2 cellular contexts compared by ENCODE assay signal in genomic region chr10:50232261-50232639, GRCh38.
TF ChIP-seq lines count a peak whose summit lies in the region.

No MANE protein-coding gene starts in this region.

TF ChIP-seq in A549, 52 proteins besides CTCF, POLR2A, EP300 and RAD21:
- no peak for TF ChIP-seq MAZ (IDR thresholded peaks at IDR 0.05; ENCODE audit: borderline replicate concordance, low read depth, low read length)
- no peak for TF ChIP-seq NR3C1 (IDR thresholded peaks at IDR 0.05)
- no peak for TF ChIP-seq KDM5A (IDR thresholded peaks at IDR 0.05)
- no peak for TF ChIP-seq CBX2 (IDR thresholded peaks at IDR 0.05; ENCODE audit: borderline replicate concordance, low read depth)
- TF ChIP-seq EHF (CRISPR knock-in tag; IDR thresholded peaks at IDR 0.05): no peak
- TF ChIP-seq ESRRA (IDR thresholded peaks at IDR 0.05; ENCODE audit: borderline replicate concordance, low read length): no peak
- TF ChIP-seq MYC (IDR thresholded peaks at IDR 0.05; ENCODE audit: borderline replicate concordance, low read length): no peak
- no peak for TF ChIP-seq FOSL2 (IDR thresholded peaks at IDR 0.05)
- no peak for TF ChIP-seq FOSL2 (CRISPR knock-in tag; IDR thresholded peaks at IDR 0.05)
- TF ChIP-seq ZFP36 (IDR thresholded peaks at IDR 0.05; ENCODE audit: borderline replicate concordance, partially characterized antibody): no peak

TF ChIP-seq in GM12878, 131 proteins besides CTCF, POLR2A, EP300 and RAD21:
- TF ChIP-seq KAT2A (conservative IDR thresholded peaks at IDR 0.05; ENCODE audit: control insufficient read depth, low read depth, low read length) (no peak), SREBF1 (IDR thresholded peaks at IDR 0.05; ENCODE audit: low read length) (no peak), GATAD2B (conservative IDR thresholded peaks at IDR 0.05; ENCODE audit: low read depth) (no peak), MLLT1 (IDR thresholded peaks at IDR 0.05) (no peak)
- TF ChIP-seq, protein P1, sequence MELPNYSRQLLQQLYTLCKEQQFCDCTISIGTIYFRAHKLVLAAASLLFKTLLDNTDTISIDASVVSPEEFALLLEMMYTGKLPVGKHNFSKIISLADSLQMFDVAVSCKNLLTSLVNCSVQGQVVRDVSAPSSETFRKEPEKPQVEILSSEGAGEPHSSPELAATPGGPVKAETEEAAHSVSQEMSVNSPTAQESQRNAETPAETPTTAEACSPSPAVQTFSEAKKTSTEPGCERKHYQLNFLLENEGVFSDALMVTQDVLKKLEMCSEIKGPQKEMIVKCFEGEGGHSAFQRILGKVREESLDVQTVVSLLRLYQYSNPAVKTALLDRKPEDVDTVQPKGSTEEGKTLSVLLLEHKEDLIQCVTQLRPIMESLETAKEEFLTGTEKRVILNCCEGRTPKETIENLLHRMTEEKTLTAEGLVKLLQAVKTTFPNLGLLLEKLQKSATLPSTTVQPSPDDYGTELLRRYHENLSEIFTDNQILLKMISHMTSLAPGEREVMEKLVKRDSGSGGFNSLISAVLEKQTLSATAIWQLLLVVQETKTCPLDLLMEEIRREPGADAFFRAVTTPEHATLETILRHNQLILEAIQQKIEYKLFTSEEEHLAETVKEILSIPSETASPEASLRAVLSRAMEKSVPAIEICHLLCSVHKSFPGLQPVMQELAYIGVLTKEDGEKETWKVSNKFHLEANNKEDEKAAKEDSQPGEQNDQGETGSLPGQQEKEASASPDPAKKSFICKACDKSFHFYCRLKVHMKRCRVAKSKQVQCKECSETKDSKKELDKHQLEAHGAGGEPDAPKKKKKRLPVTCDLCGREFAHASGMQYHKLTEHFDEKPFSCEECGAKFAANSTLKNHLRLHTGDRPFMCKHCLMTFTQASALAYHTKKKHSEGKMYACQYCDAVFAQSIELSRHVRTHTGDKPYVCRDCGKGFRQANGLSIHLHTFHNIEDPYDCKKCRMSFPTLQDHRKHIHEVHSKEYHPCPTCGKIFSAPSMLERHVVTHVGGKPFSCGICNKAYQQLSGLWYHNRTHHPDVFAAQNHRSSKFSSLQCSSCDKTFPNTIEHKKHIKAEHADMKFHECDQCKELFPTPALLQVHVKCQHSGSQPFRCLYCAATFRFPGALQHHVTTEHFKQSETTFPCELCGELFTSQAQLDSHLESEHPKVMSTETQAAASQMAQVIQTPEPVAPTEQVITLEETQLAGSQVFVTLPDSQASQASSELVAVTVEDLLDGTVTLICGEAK (IDR thresholded peaks at IDR 0.05; ENCODE audit: borderline replicate concordance): no peak
